ENCODE assay signal across 15 cellular contexts in genomic region chr1:150001415-150001814, GRCh38. TPM values are rescaled to one million over a fixed set of nuclear protein-coding genes. Genes with fewer than 3 reads are reported as not detected.
DNase-seq lines count a peak whose midpoint lies in the region; ATAC-seq and TF ChIP-seq lines count a peak whose summit lies in the region.
"Had no signal": no experiment of that assay in that cellular context is flagged by ENCODE, and none has a peak within 500 bp of the region (broad histone marks: within the 10 kb centered on the region; RNA-seq: fewer than 3 reads in every experiment).

No MANE protein-coding gene starts in this region.

- H3K27ac ChIP-seq in GM23338 (ENCODE audit: low read depth) (0 out of 2 replicates have a peak overlapping the region, but pooled peaks have one; percentile 58), left ventricle myocardium inferior (replicated peaks) (peak overlapping the region; percentile 41)

- H3F3A ChIP-seq in GM23338 (replicated peaks; ENCODE audit: low read depth) = no peaks in the 10 kb centered on the region

- H3K27me3 ChIP-seq in GM23338 (ENCODE audit: insufficient read depth) = no peaks in the 10 kb centered on the region
- H3K27me3 ChIP-seq in adipocyte (replicated peaks; ENCODE audit: control insufficient read depth, insufficient read depth, low read length) = no peaks in the 10 kb centered on the region
- no peaks in the 10 kb centered on the region for H3K27me3 ChIP-seq in left ventricle myocardium inferior (ENCODE audit: low read depth)
- no peaks in the 10 kb centered on the region for H3K27me3 ChIP-seq in skeletal muscle satellite cell (ENCODE audit: control insufficient read depth, insufficient read depth, low read length)

- TF ChIP-seq CTCF in GM23338 (conservative IDR thresholded peaks at IDR 0.05; ENCODE audit: low read depth in 2 of 2) (no peak), left ventricle myocardium inferior (IDR thresholded peaks at IDR 0.05; ENCODE audit: borderline replicate concordance) (no peak), GM13976 (IDR thresholded peaks at IDR 0.05; ENCODE audit: borderline replicate concordance, control extremely low read depth, extremely low read depth, insufficient read depth, missing control alignments) (no peak)

- no peak for DNase-seq in GM23338 (ENCODE audit: low spot score)
- DNase-seq in adipocyte (ENCODE audit: low read depth) = peak; percentile 66
- no peak for DNase-seq in left ventricle myocardium inferior
- no peak for DNase-seq in NCI-H2227 (lab: John Stamatoyannopoulos, UW; ENCODE audit: unreplicated experiment)
- no peak for DNase-seq in NCI-H1105 (lab: John Stamatoyannopoulos, UW)
- no peak for DNase-seq in GM13976 (ENCODE audit: low spot score)
- DNase-seq: DMS53; NCI-H1417 treated with DMSO at 0.1 percent for 48 hours; NCI-H524 treated with DMSO at 0.1 percent for 48 hours; RPMI8226; stimulated activated CD4-positive, alpha-beta T cell treated with anti-CD3 and anti-CD28 coated beads, Interleukin-15, amount 100 ng/mL, for 24 hours; T-helper 17 cell had no signal

- H4K20me1 ChIP-seq in GM23338 (replicated peaks; ENCODE audit: insufficient read depth) = peaks cover 21% of the 10 kb centered on the region

- H3K4me2 ChIP-seq in GM23338 (no peak overlapping the region), skeletal muscle satellite cell (ENCODE audit: low read length) (peak overlapping the region; percentile 51)

- peak overlapping the region; percentile 54; the same call in 1 of the 2 replicates for H3K27ac Mint-ChIP-seq in GM23338
- H3K27ac Mint-ChIP-seq: activated T-helper 1 cell treated with anti-CD3 and anti-CD28 coated beads, Interleukin-12 subunit alpha, Interleukin-12 subunit beta, Interleukin-2, Interleukin-4 antibody, amounts not matched to agents 30 ng/mL and 10 ng/mL and 1 ng/mL, durations not matched to agents 14 hours and 24 hours and 36 hours; T-helper 17 cell had no signal

- no peak overlapping the region for H2AFZ ChIP-seq in GM23338

- H3K9me3 Mint-ChIP-seq in GM23338 = no peaks in the 10 kb centered on the region
- H3K9me3 Mint-ChIP-seq: activated T-helper 1 cell treated with anti-CD3 and anti-CD28 coated beads, Interleukin-12 subunit alpha, Interleukin-12 subunit beta, Interleukin-2, Interleukin-4 antibody, amounts not matched to agents 30 ng/mL and 10 ng/mL and 1 ng/mL, durations not matched to agents 14 hours and 24 hours and 36 hours had no signal

- peaks cover 13% of the 10 kb centered on the region for H3K4me1 Mint-ChIP-seq in GM23338

- H3K4me3 ChIP-seq in GM23338 (no peak overlapping the region), adipocyte (ENCODE audit: low read length) (no peak overlapping the region), left ventricle myocardium inferior (no peak overlapping the region), skeletal muscle satellite cell (ENCODE audit: low read length) (no peak overlapping the region)

- H3K27me3 Mint-ChIP-seq in GM23338 (ENCODE audit: insufficient read depth, low read depth, poor library complexity) = no peaks in the 10 kb centered on the region
- H3K27me3 Mint-ChIP-seq: T-helper 17 cell had no signal

- no peaks in the 10 kb centered on the region for H3K9me3 ChIP-seq in adipocyte (ENCODE audit: control insufficient read depth, low read length)
- no peaks in the 10 kb centered on the region for H3K9me3 ChIP-seq in left ventricle myocardium inferior (replicated peaks)
- no peaks in the 10 kb centered on the region for H3K9me3 ChIP-seq in skeletal muscle satellite cell (replicated peaks; ENCODE audit: low read length)

- peaks cover 80% of the 10 kb centered on the region for H3K79me2 ChIP-seq in GM23338 (replicated peaks; ENCODE audit: insufficient read depth)

- peak overlapping the region; percentile 53 for H3K9ac ChIP-seq in adipocyte (ENCODE audit: low read length)
- no peak overlapping the region for H3K9ac ChIP-seq in skeletal muscle satellite cell (ENCODE audit: low read depth, low read length)

- H3K36me3 ChIP-seq in GM23338 (ENCODE audit: insufficient read depth) (no peaks in the 10 kb centered on the region), adipocyte (ENCODE audit: control insufficient read depth, insufficient read depth, low read length, severe bottlenecking) (peaks cover 35% of the 10 kb centered on the region), left ventricle myocardium inferior (peaks cover 20% of the 10 kb centered on the region), skeletal muscle satellite cell (ENCODE audit: insufficient read depth, low read length) (peaks cover 23% of the 10 kb centered on the region)

- in situ Hi-C loops in GM13976 (cut with MboI; ENCODE audit: low sequenced_read_pairs, unreplicated experiment) = no loop called here

- no peak overlapping the region for H3K4me3 Mint-ChIP-seq in GM23338
- H3K4me3 Mint-ChIP-seq: activated T-helper 1 cell treated with anti-CD3 and anti-CD28 coated beads, Interleukin-12 subunit alpha, Interleukin-12 subunit beta, Interleukin-2, Interleukin-4 antibody, amounts not matched to agents 30 ng/mL and 10 ng/mL and 1 ng/mL, durations not matched to agents 14 hours and 24 hours and 36 hours; T-helper 17 cell had no signal

- intact Hi-C loops in left ventricle myocardium inferior (cut with micrococcal nuclease) = no loop called here

- H3K36me3 Mint-ChIP-seq in GM23338 (ENCODE audit: low read depth) = peaks cover 19% of the 10 kb centered on the region

- H3K4me1 ChIP-seq in GM23338 (ENCODE audit: insufficient read depth) (peaks cover 15% of the 10 kb centered on the region), adipocyte (ENCODE audit: control insufficient read depth, insufficient read depth, low read length) (peaks cover 43% of the 10 kb centered on the region), left ventricle myocardium inferior (peaks cover 77% of the 10 kb centered on the region), skeletal muscle satellite cell (ENCODE audit: control insufficient read depth, insufficient read depth, low read length) (peaks cover 30% of the 10 kb centered on the region)

- ATAC-seq in GM23338 = no peak
- no peak for ATAC-seq in GM21360 (IDR thresholded peaks at IDR 0.05; ENCODE audit: unreplicated experiment)
- ATAC-seq: T-helper 17 cell had no signal

- H3K9me2 ChIP-seq in GM23338 (ENCODE audit: insufficient read depth) = no peaks in the 10 kb centered on the region

TF ChIP-seq in GM23338, 12 proteins besides CTCF, POLR2A, EP300 and RAD21:
- TF ChIP-seq ZNF331 (CRISPR knock-in tag; IDR thresholded peaks at IDR 0.05; ENCODE audit: low read depth) = no peak

RNA-seq across cellular contexts. Expression of gene OTUD7B, which starts 9.1 kb away (rescaled TPM):
- 9.9 and 12.4 TPM in 2 replicates for total RNA-seq in GM23338 (2014; rRNA removed; shearing (Covaris generic))
- polyA plus RNA-seq in GM23338 (2016; fragmentation: Nextera tagmentation; extraction: Ambion mirVana) = 3.3 and 3.7 TPM in 2 replicates
- total RNA-seq in left ventricle myocardium inferior = 23.8 TPM
- 9.2 and 10.1 TPM in 2 replicates for total RNA-seq in skeletal muscle satellite cell (2012; rRNA removed)
